In genomic region chr3:58422756-58423324, GRCh38 we compare ENCODE assay signal across 9 cellular contexts. TPM values are rescaled to one million over a fixed set of nuclear protein-coding genes. Genes with fewer than 3 reads are reported as not detected.
DNase-seq lines count a peak whose midpoint lies in the region; ATAC-seq, FAIRE-seq and TF ChIP-seq lines count a peak whose summit lies in the region.
"Had no signal": no experiment of that assay in that cellular context is flagged by ENCODE, and none has a peak within 500 bp of the region (broad histone marks: within the 10 kb centered on the region; RNA-seq: fewer than 3 reads in every experiment).

No MANE protein-coding gene starts in this region.

- TF ChIP-seq CTCF in GM12878 (IDR thresholded peaks at IDR 0.05 in 2 of 3, conservative IDR thresholded peaks at IDR 0.05 in 1 of 3; ENCODE audit: control insufficient read depth in 2 of 3, extremely low read depth in 1 of 3, insufficient read depth in 1 of 3, low read depth in 3 of 3, low read length in 3 of 3), result peak in 1 of 3 experiments; percentile 26; a peak in 2 of 6 replicates
- TF ChIP-seq CTCF in HepG2 (CRISPR knock-in tag; IDR thresholded peaks at IDR 0.05), result peak; percentile 63

- H3K27ac ChIP-seq in GM23248 (no peak overlapping the region), GM12878 (ENCODE audit: control insufficient read depth, insufficient read depth) (no peak overlapping the region), HepG2 (ENCODE audit: extremely low read length, insufficient read depth, low read length) (no peak overlapping the region)

- POLR2A ChIA-PET in GM12878 (lab: Charles Lee), result no interaction called here
- POLR2A ChIA-PET in HepG2 (lab: Yijun Ruan, JAX), result interaction anchor here (1.0 kb wide), 1 partner anchor 30 kb away, joined by 3 read pairs; no protein-coding TSS in a partner anchor

- RAD21 ChIA-PET in GM12878 (lab: Charles Lee; ENCODE audit: unreplicated experiment), result no interaction called here

- H3K79me2 ChIP-seq in GM23248 (ENCODE audit: insufficient read depth) (no peaks in the 10 kb centered on the region), GM12878 (ENCODE audit: control insufficient read depth, insufficient read depth, low read length) (no peaks in the 10 kb centered on the region), HepG2 (ENCODE audit: insufficient read depth, low read length) (no peaks in the 10 kb centered on the region)

- no peak for FAIRE-seq in GM12878 (lab: Jason Lieb, UNC)
- peak; percentile 56 for FAIRE-seq in HepG2 (lab: Jason Lieb, UNC)

- peaks cover 34% of the 10 kb centered on the region for H3F3A ChIP-seq in GM23248 (ENCODE audit: insufficient read depth)

- TF ChIP-seq EP300 in GM12878 (IDR thresholded peaks at IDR 0.05; ENCODE audit: borderline replicate concordance in 1 of 2, control insufficient read depth in 1 of 2, low read depth in 2 of 2, low read length in 2 of 2), result no peak
- TF ChIP-seq EP300 in HepG2 (IDR thresholded peaks at IDR 0.05; ENCODE audit: low read depth in 2 of 2, low read length in 2 of 2), result no peak
- no peak for TF ChIP-seq EP300 in HepG2 (CRISPR knock-in tag; IDR thresholded peaks at IDR 0.05; ENCODE audit: borderline replicate concordance)

- DNase-seq in ACHN (peak; percentile 9), GM23248 (peak; percentile 48), GM12878 (ENCODE audit: low read depth, low spot score) (no peak), HepG2 (ENCODE audit: low spot score) (peak; percentile 40), NCI-H2196 (lab: John Stamatoyannopoulos, UW; ENCODE audit: unreplicated experiment) (no peak), foreskin melanocyte (no peak), NCI-H1092 (lab: John Stamatoyannopoulos, UW) (no peak)
- DNase-seq: NCI-H1092 treated with DMSO at 0.1 percent for 48 hours had no signal

- H3K4me3 ChIP-seq in GM23248, result no peak overlapping the region
- H3K4me3 ChIP-seq in GM12878, result no peak overlapping the region
- no peak overlapping the region for H3K4me3 ChIP-seq in HepG2 (replicated peaks in 1 of 3; ENCODE audit: insufficient read depth in 1 of 3, low read depth in 2 of 3, low read length in 3 of 3)

- SMC1A ChIA-PET in GM12878 (lab: Charles Lee; ENCODE audit: uncharacterized antibody, unreplicated experiment), result interaction anchor here (1.2 to 2.4 kb wide), 3 partner anchors 7 to 116 kb away, joined by 3 to 8 read pairs (median 4); partner anchors contain the start of genes HTD2 and RPP14

- H4K20me1 ChIP-seq in GM23248 (ENCODE audit: insufficient read depth) (no peaks in the 10 kb centered on the region), GM12878 (ENCODE audit: control insufficient read depth, insufficient read depth) (no peaks in the 10 kb centered on the region), HepG2 (ENCODE audit: insufficient read depth, low read length) (no peaks in the 10 kb centered on the region)

- H3K9ac ChIP-seq in GM23248 (no peak overlapping the region), GM12878 (ENCODE audit: control insufficient read depth, insufficient read depth, low read length) (no peak overlapping the region), HepG2 (ENCODE audit: insufficient read depth, low read depth, low read length) (no peak overlapping the region)

- intact Hi-C loops in GM12878 (cut with micrococcal nuclease; ENCODE audit: unreplicated experiment) (no loop called here), HepG2 (cut with micrococcal nuclease; ENCODE audit: unreplicated experiment) (loop anchor here (5.0 kb wide), 1 partner anchor 114 kb away; the partner anchor contains the start of gene ACOX2)

- ATAC-seq in GM12878 (no peak), HepG2 (peak; percentile 73), HG03159 (IDR thresholded peaks at IDR 0.05; ENCODE audit: unreplicated experiment) (no peak)

- H2AFZ ChIP-seq in GM23248 (no peak overlapping the region), GM12878 (ENCODE audit: control insufficient read depth, low read depth, low read length) (no peak overlapping the region), HepG2 (ENCODE audit: low read length) (no peak overlapping the region)

- H3K9me3 ChIP-seq in GM23248 (ENCODE audit: low read depth) (no peaks in the 10 kb centered on the region), GM12878 (replicated peaks; ENCODE audit: control insufficient read depth, insufficient read depth, low read length) (no peaks in the 10 kb centered on the region), HepG2 (ENCODE audit: low read length) (no peaks in the 10 kb centered on the region)

- TF ChIP-seq POLR2A in GM12878 (IDR thresholded peaks at IDR 0.05; ENCODE audit: low read depth, low read length) (no peak), HepG2 (IDR thresholded peaks at IDR 0.05; ENCODE audit: insufficient read depth in 1 of 2, low read depth in 2 of 2, low read length in 2 of 2) (peak in 1 of 2 experiments; percentile 23; a peak in 2 of 4 replicates)

- H3K9me2 ChIP-seq in GM23248 (ENCODE audit: insufficient read depth), result no peaks in the 10 kb centered on the region

- H3K36me3 ChIP-seq in GM23248 (ENCODE audit: low read depth) (peaks cover 25% of the 10 kb centered on the region), GM12878 (ENCODE audit: control insufficient read depth in 2 of 2, insufficient read depth in 2 of 2, low read length in 1 of 2) (peaks cover 4 to 21% of the 10 kb centered on the region in 2 experiments; a peak in 3 of 4 replicates), HepG2 (replicated peaks in 1 of 2; ENCODE audit: control insufficient read depth in 1 of 2, insufficient read depth in 2 of 2, low read length in 2 of 2) (peaks cover 9 to 28% of the 10 kb centered on the region in 2 experiments)

- TF ChIP-seq RAD21 in GM12878 (IDR thresholded peaks at IDR 0.05; ENCODE audit: insufficient read depth, low read depth, low read length), result peak; percentile 34; the same call in 1 of the 2 replicates
- peak; percentile 52 for TF ChIP-seq RAD21 in HepG2 (CRISPR knock-in tag; IDR thresholded peaks at IDR 0.05)

- H3K27me3 ChIP-seq in GM23248 (replicated peaks; ENCODE audit: insufficient read depth) (no peaks in the 10 kb centered on the region), GM12878 (replicated peaks in 1 of 2; ENCODE audit: control insufficient read depth in 2 of 2, insufficient read depth in 2 of 2, low read length in 1 of 2) (no peaks in the 10 kb centered on the region), HepG2 (ENCODE audit: control insufficient read depth in 1 of 2, insufficient read depth in 2 of 2, low read length in 2 of 2) (no peaks in the 10 kb centered on the region)

- H3K4me2 ChIP-seq in GM23248 (ENCODE audit: unreplicated experiment) (no peak overlapping the region), GM12878 (ENCODE audit: control insufficient read depth, insufficient read depth) (no peak overlapping the region), HepG2 (ENCODE audit: low read depth, low read length) (no peak overlapping the region)

- H3K4me1 ChIP-seq in GM23248 (ENCODE audit: insufficient read depth) (peaks cover 4% of the 10 kb centered on the region; the same call in 1 of the 2 replicates), GM12878 (ENCODE audit: control insufficient read depth, insufficient read depth, low read length) (peaks cover 24% of the 10 kb centered on the region), HepG2 (ENCODE audit: insufficient read depth, low read length) (peaks cover 21% of the 10 kb centered on the region)

- WGBS in GM23248 (ENCODE audit: low coverage in 1 of 2, low lambda C conversion rate in 2 of 2, missing lambda C conversion rate in 2 of 2), 2 experiments, result 75 to 76% methylated on average over 8 of the region's 8 CpGs
- WGBS in GM12878 (ENCODE audit: insufficient coverage, insufficient replicate concordance, low lambda C conversion rate, missing lambda C conversion rate), result 92% methylated on average over 8 of the region's 8 CpGs
- WGBS in HepG2 (ENCODE audit: low lambda C conversion rate), result 73% methylated on average over 3 of the region's 8 CpGs

- CTCF ChIA-PET in GM12878 (lab: Yijun Ruan, JAX) (interaction anchor here (1.4 kb wide), 1 partner anchor 111 kb away, joined by 3 read pairs; no protein-coding TSS in a partner anchor), HepG2 (lab: Yijun Ruan, JAX; ENCODE audit: low intra/inter-chr PET ratio, low total read pairs) (interaction anchor here (1.3 to 1.4 kb wide), 2 partner anchors 110 to 207 kb away, joined by 3 to 11 read pairs; no protein-coding TSS in a partner anchor)

- no TSS peak for BruUV-seq in GM12878 (replicated peaks; lab: Mats Ljungman, UMichigan)
- BruUV-seq in HepG2 (replicated peaks; lab: Mats Ljungman, UMichigan), result no TSS peak

- in situ Hi-C loops in ACHN (cut with HindIII; ENCODE audit: low pct_ligation_motif_present, low pct_unique_long_range_greater_than_20kb, low sequenced_read_pairs), result no loop called here
- in situ Hi-C loops in GM23248 (cut with MboI), result no loop called here
- in situ Hi-C loops in GM12878 (cut with MboI), result no loop called here
- in situ Hi-C loops in HepG2 (cut with HindIII; ENCODE audit: extremely low pct_ligation_motif_present, low pct_unique_long_range_greater_than_20kb), result no loop called here

RNA-seq across cellular contexts. Expression of gene PDHB, which starts 10.8 kb away (rescaled TPM):
- total RNA-seq in GM23248 (2014; rRNA removed; shearing (Covaris generic)), result 108 and 110 TPM in 2 replicates
- 119 and 126 TPM in 2 replicates for polyA plus RNA-seq in GM23248 (2016; fragmentation: Nextera tagmentation; extraction: Ambion mirVana)
- total RNA-seq in GM12878 (2013; cell fraction: nucleolus; rRNA removed), result 50.9 and 55.7 TPM in 2 replicates
- 68.6 and 83.4 TPM in 2 replicates for total RNA-seq in GM12878 (2014; rRNA removed)
- total RNA-seq in GM12878 (2014; rRNA removed; fragmentation: Illumina TruSeq; extraction: Trizol), result 83.2 and 85.3 TPM in 2 replicates
- 62.9 and 65.5 TPM in 2 replicates for total RNA-seq in GM12878 (2021)
- 32.4 TPM for polyA plus RNA-seq in GM12878 (2011; ENCODE audit: low read depth)
- polyA plus RNA-seq in GM12878 (2011; rRNA removed), result 92.2 and 121 TPM in 2 replicates
- polyA plus RNA-seq in GM12878 (2011; cell fraction: cytosol; rRNA removed), result 48.6 and 54.9 TPM in 2 replicates
- polyA plus RNA-seq in GM12878 (2011; cell fraction: nucleus; rRNA removed), result 33.9 and 44.6 TPM in 2 replicates
- polyA plus RNA-seq in GM12878 (2012), result 38.7 and 47.0 TPM in 2 replicates
- 76.5 and 84.2 TPM in 2 replicates for polyA plus RNA-seq in GM12878 (2014; fragmentation: Illumina TruSeq; extraction: Trizol)
- polyA plus RNA-seq in GM12878 (2014; fragmentation: Nextera tagmentation; extraction: Ambion mirVana), result 100 to 1,000 TPM; 167 to 224 TPM
- polyA plus RNA-seq in GM12878 (2014; rRNA removed), result 68.3 and 94.2 TPM in 2 replicates
- 100 to 1,000 TPM; 120 to 123 TPM for polyA plus RNA-seq in GM12878 (2016; fragmentation: Nextera tagmentation; extraction: Ambion mirVana)
- 36.3 and 42.7 TPM in 2 replicates for polyA minus RNA-seq in GM12878 (2011; rRNA and poly(A)+ RNA removed)
- 13.9 and 20.2 TPM in 2 replicates for polyA minus RNA-seq in GM12878 (2011; cell fraction: cytosol; rRNA and poly(A)+ RNA removed)
- 18.6 and 28.8 TPM in 2 replicates for polyA minus RNA-seq in GM12878 (2011; cell fraction: nucleus; rRNA and poly(A)+ RNA removed)
- total RNA-seq in HepG2 (2016; rRNA removed; fragmentation: Illumina TruSeq; extraction: Trizol), result 153 and 229 TPM in 2 replicates
- 14.8 and 15.6 TPM in 2 replicates for total RNA-seq in HepG2 (2016; cell fraction: cytosol; rRNA removed; fragmentation: Illumina TruSeq; extraction: Trizol; ENCODE audit: low read depth)
- 155 and 245 TPM in 2 replicates for total RNA-seq in HepG2 (2016; cell fraction: insoluble cytoplasmic fraction; rRNA removed; fragmentation: Illumina TruSeq; extraction: Trizol)
- total RNA-seq in HepG2 (2016; cell fraction: membrane; rRNA removed; fragmentation: Illumina TruSeq; extraction: Trizol), result 30.6 and 31.8 TPM in 2 replicates
- total RNA-seq in HepG2 (2016; cell fraction: nucleus; rRNA removed; fragmentation: Illumina TruSeq; extraction: Trizol), result 63.1 and 66.4 TPM in 2 replicates
- 97.1 and 108 TPM in 2 replicates for polyA plus RNA-seq in HepG2 (2011; rRNA removed)
- 68.4 and 102 TPM in 2 replicates for polyA plus RNA-seq in HepG2 (2011; cell fraction: cytosol; rRNA removed)
- polyA plus RNA-seq in HepG2 (2011; cell fraction: nucleus; rRNA removed), result 28.4 and 37.7 TPM in 2 replicates
- polyA plus RNA-seq in HepG2 (2012), result 113 and 146 TPM in 2 replicates
- polyA plus RNA-seq in HepG2 (2016; cell fraction: cytosol; fragmentation: Illumina TruSeq; extraction: Trizol; ENCODE audit: low read depth), result 11.6 and 12.1 TPM in 2 replicates
- 209 and 226 TPM in 2 replicates for polyA plus RNA-seq in HepG2 (2016; cell fraction: insoluble cytoplasmic fraction; fragmentation: Illumina TruSeq; extraction: Trizol; ENCODE audit: low read depth)
- 23.0 and 24.8 TPM in 2 replicates for polyA plus RNA-seq in HepG2 (2016; cell fraction: membrane; fragmentation: Illumina TruSeq; extraction: Trizol; ENCODE audit: low read depth)
- 66.3 and 77.5 TPM in 2 replicates for polyA plus RNA-seq in HepG2 (2016; cell fraction: nucleus; fragmentation: Illumina TruSeq; extraction: Trizol; ENCODE audit: insufficient read depth, low read depth)
- 76.8 and 97.2 TPM in 2 replicates for polyA minus RNA-seq in HepG2 (2011; rRNA and poly(A)+ RNA removed; ENCODE audit: low replicate concordance)
- 47.7 and 50.9 TPM in 2 replicates for polyA minus RNA-seq in HepG2 (2011; cell fraction: cytosol; rRNA and poly(A)+ RNA removed)
- 91.3 and 98.1 TPM in 2 replicates for polyA minus RNA-seq in HepG2 (2011; cell fraction: nucleus; rRNA and poly(A)+ RNA removed)

Comparison
In these comparisons a context has a peak if more than half of its experiments do, and no peak if none do; other contexts are left out.
1. DNase-seq: peak in ACHN (single experiment), GM23248 (single experiment) and HepG2 (single experiment); none in GM12878 (single experiment), NCI-H2196 (single experiment), foreskin melanocyte (single experiment) and NCI-H1092 (single experiment).